22 cellular contexts compared by ENCODE assay signal in genomic region chr2:208186465-208186864, GRCh38. TPM values are rescaled to one million over a fixed set of nuclear protein-coding genes. Genes with fewer than 3 reads are reported as not detected.
"Had no signal": no experiment of that assay in that cellular context is flagged by ENCODE, and none has a peak within 500 bp of the region (broad histone marks: within the 10 kb centered on the region; RNA-seq: fewer than 3 reads in every experiment).

No MANE protein-coding gene starts in this region.

- H3K36me3 Mint-ChIP-seq: activated CD4-positive, alpha-beta memory T cell treated with anti-CD3 and anti-CD28 coated beads for 36 hours; activated naive CD8-positive, alpha-beta T cell had no signal

- H3K4me3 ChIP-seq: cardiac muscle cell, MG63 had no signal

- H3K4me1 Mint-ChIP-seq: activated T-helper 17 cell treated with anti-CD3 and anti-CD28 coated beads, Interleukin-2, amount 50 U/mL, for 72 hours had no signal

- H3K27ac Mint-ChIP-seq: activated CD4-positive, alpha-beta memory T cell treated with anti-CD3 and anti-CD28 coated beads for 36 hours; activated CD4-positive, alpha-beta T cell treated with anti-CD3 and anti-CD28 coated beads, Interleukin-2, amount 10 ng/mL, durations not matched to agents 24 days and 14 days; activated naive CD4-positive, alpha-beta T cell treated with anti-CD3 and anti-CD28 coated beads for 36 hours; activated naive CD8-positive, alpha-beta T cell; activated T-helper 17 cell treated with anti-CD3 and anti-CD28 coated beads, Interleukin-2, amount 50 U/mL, for 72 hours had no signal

- H3K27me3 ChIP-seq: cardiac muscle cell, MG63 had no signal

- H3K9me3 Mint-ChIP-seq: activated CD4-positive, alpha-beta memory T cell treated with anti-CD3 and anti-CD28 coated beads for 36 hours; activated CD4-positive, alpha-beta T cell treated with anti-CD3 and anti-CD28 coated beads, Interleukin-2, amount 10 ng/mL, durations not matched to agents 24 days and 14 days; activated naive CD4-positive, alpha-beta T cell treated with anti-CD3 and anti-CD28 coated beads for 36 hours; activated T-helper 17 cell treated with anti-CD3 and anti-CD28 coated beads, Interleukin-2, amount 50 U/mL, for 72 hours had no signal

- DNase-seq: activated CD4-positive, alpha-beta memory T cell treated with anti-CD3 and anti-CD28 coated beads for 36 hours; activated CD4-positive, alpha-beta T cell treated with anti-CD3 and anti-CD28 coated beads, Interleukin-2, amount 10 ng/mL, durations not matched to agents 24 days and 14 days; activated CD4-positive, CD25-positive, alpha-beta regulatory T cell treated with anti-CD3 and anti-CD28 coated beads, Interleukin-2, amount 50 U/mL, for 72 hours; activated gamma-delta T cell; activated naive CD4-positive, alpha-beta T cell treated with anti-CD3 and anti-CD28 coated beads for 36 hours; activated T-cell treated with anti-CD3 and anti-CD28 coated beads for 4 hours; activated T-cell treated with anti-CD3 and anti-CD28 coated beads, Interleukin-2, amount 50 U/mL, for 48 hours; brain microvascular endothelial cell; MG63; MV-4-11; NCI-H1105; NCI-H1436; NCI-H1694 treated with DMSO at 0.1 percent for 48 hours; NCI-H2029 treated with DMSO at 0.1 percent for 48 hours; NCI-H510A treated with DMSO at 0.1 percent for 48 hours; NCI-H69; PC-3; SHP77 treated with DMSO at 0.1 percent for 48 hours; T-helper 2 cell had no signal

- H3K9me3 ChIP-seq: MG63 had no signal

- H3K27ac ChIP-seq: brain microvascular endothelial cell, cardiac muscle cell had no signal

- ATAC-seq: activated T-helper 17 cell treated with anti-CD3 and anti-CD28 coated beads, Interleukin-2, amount 50 U/mL, for 72 hours; PC-3 had no signal

- H3K4me3 Mint-ChIP-seq: activated CD4-positive, alpha-beta memory T cell treated with anti-CD3 and anti-CD28 coated beads for 36 hours; activated CD4-positive, alpha-beta T cell treated with anti-CD3 and anti-CD28 coated beads, Interleukin-2, amount 10 ng/mL, durations not matched to agents 24 days and 14 days; activated naive CD4-positive, alpha-beta T cell treated with anti-CD3 and anti-CD28 coated beads for 36 hours; activated naive CD8-positive, alpha-beta T cell; activated T-helper 17 cell treated with anti-CD3 and anti-CD28 coated beads, Interleukin-2, amount 50 U/mL, for 72 hours had no signal

- H3K36me3 ChIP-seq: brain microvascular endothelial cell, cardiac muscle cell, MG63 had no signal

RNA-seq across cellular contexts. Expression of gene C2orf80, which starts 3.4 kb away (rescaled TPM):
- polyA plus RNA-seq: cardiac muscle cell had no signal

RNA-seq across cellular contexts. Expression of gene CRYGA, which starts 23.1 kb away (rescaled TPM):
- polyA plus RNA-seq: cardiac muscle cell had no signal

RNA-seq across cellular contexts. Expression of gene CRYGB, which starts 40.5 kb away (rescaled TPM):
- polyA plus RNA-seq: cardiac muscle cell had no signal

RNA-seq across cellular contexts. Expression of gene CRYGC, which starts 56.8 kb away (rescaled TPM):
- polyA plus RNA-seq: cardiac muscle cell had no signal
